In the genomic region with DNA sequence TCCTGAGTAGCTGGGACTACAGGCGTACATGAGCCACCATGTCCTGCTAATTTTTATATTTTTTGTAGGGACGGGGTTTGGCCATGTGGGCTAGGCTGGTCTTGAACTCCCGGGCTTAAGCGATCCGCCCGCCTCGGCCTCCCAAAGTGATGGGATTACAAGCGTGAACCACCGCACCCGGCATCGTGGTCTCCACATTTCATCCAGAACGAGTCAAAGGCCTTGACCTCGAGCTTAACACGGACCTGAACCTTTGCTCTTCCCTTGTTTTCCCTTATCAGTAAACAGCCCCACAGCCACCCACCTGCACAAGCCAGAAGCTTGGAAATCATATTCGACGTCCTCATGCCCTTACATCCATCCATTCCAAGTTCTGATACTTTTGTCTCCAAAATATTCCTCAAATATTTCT, we compare ENCODE assay signal across 8 cellular contexts. TPM values are rescaled to one million over a fixed set of nuclear protein-coding genes. Genes with fewer than 3 reads are reported as not detected.
DNase-seq lines count a peak whose midpoint lies in the region; ATAC-seq and TF ChIP-seq lines count a peak whose summit lies in the region.

No MANE protein-coding gene starts in this region.

- no peaks in the 10 kb centered on the region for H3K9me3 Mint-ChIP-seq in activated T-cell treated with anti-CD3 and anti-CD28 coated beads, Interleukin-2, amount 50 U/mL, for 4 hours
- H3K9me3 Mint-ChIP-seq in activated naive CD8-positive, alpha-beta T cell treated with anti-CD3 and anti-CD28 coated beads, Interleukin-2, amount 50 U/mL, for 24 hours, result no peaks in the 10 kb centered on the region

- H3K27ac Mint-ChIP-seq in activated naive CD8-positive, alpha-beta T cell treated with anti-CD3 and anti-CD28 coated beads, Interleukin-2, amount 50 U/mL, for 24 hours, result peak overlapping the region; percentile 100

- H3K27ac ChIP-seq in left lung (peak overlapping the region; percentile 93 to 96), thoracic aorta (peak overlapping the region in 1 of 2 donors; percentile 94)

- H3K27me3 ChIP-seq in left lung, result no peaks in the 10 kb centered on the region
- no peaks in the 10 kb centered on the region for H3K27me3 ChIP-seq in thoracic aorta (replicated peaks; ENCODE audit: insufficient read depth)

- H3K36me3 ChIP-seq in left lung, result no peaks in the 10 kb centered on the region
- no peaks in the 10 kb centered on the region for H3K36me3 ChIP-seq in thoracic aorta

- H3K4me3 Mint-ChIP-seq in activated T-cell treated with anti-CD3 and anti-CD28 coated beads, Interleukin-2, amount 50 U/mL, for 4 hours, result peak overlapping the region; percentile 99
- peak overlapping the region; percentile 99 for H3K4me3 Mint-ChIP-seq in activated naive CD8-positive, alpha-beta T cell treated with anti-CD3 and anti-CD28 coated beads, Interleukin-2, amount 50 U/mL, for 24 hours

- no peak for TF ChIP-seq CTCF in left lung (IDR thresholded peaks at IDR 0.05)
- no peak for TF ChIP-seq CTCF in thoracic aorta (IDR thresholded peaks at IDR 0.05)

- H3K4me3 ChIP-seq in left lung, result peak overlapping the region; percentile 72 to 93
- peak overlapping the region; percentile 78 for H3K4me3 ChIP-seq in thoracic aorta

- peaks cover 17 to 51% of the 10 kb centered on the region in 2 donors for H3K4me1 ChIP-seq in left lung
- H3K4me1 ChIP-seq in thoracic aorta (ENCODE audit: control insufficient read depth in 1 of 2, low read depth in 2 of 2), result peaks cover 11 to 41% of the 10 kb centered on the region in 2 donors

- no peak for DNase-seq in activated T-cell treated with anti-CD3 and anti-CD28 coated beads, Interleukin-2, amount 50 U/mL, for 4 hours
- DNase-seq in activated T-cell treated with anti-CD3 and anti-CD28 coated beads, Interleukin-2, amount 50 U/mL, for 48 hours, result no peak
- no peak for DNase-seq in activated naive CD8-positive, alpha-beta T cell treated with anti-CD3 and anti-CD28 coated beads, Interleukin-2, amount 50 U/mL, for 24 hours
- DNase-seq in left lung (no peak), thoracic aorta (ENCODE audit: low spot score) (no peak), NOMO-1 treated with DMSO at 0.1 percent for 48 hours (lab: John Stamatoyannopoulos, UW; ENCODE audit: unreplicated experiment) (no peak)
- DNase-seq in activated CD8-positive, alpha-beta memory T cell treated with anti-CD3 and anti-CD28 coated beads, Interleukin-2, amount 50 U/mL, for 48 hours, result no peak

- H3K9me3 ChIP-seq in left lung (no peaks in the 10 kb centered on the region), thoracic aorta (no peaks in the 10 kb centered on the region)

- peaks cover 6% of the 10 kb centered on the region for H3K36me3 Mint-ChIP-seq in activated T-cell treated with anti-CD3 and anti-CD28 coated beads, Interleukin-2, amount 50 U/mL, for 4 hours (ENCODE audit: insufficient read depth)
- peaks cover 15% of the 10 kb centered on the region for H3K36me3 Mint-ChIP-seq in activated naive CD8-positive, alpha-beta T cell treated with anti-CD3 and anti-CD28 coated beads, Interleukin-2, amount 50 U/mL, for 24 hours (ENCODE audit: low read depth)

- no peak for ATAC-seq in activated T-cell treated with anti-CD3 and anti-CD28 coated beads, Interleukin-2, amount 50 U/mL, for 4 hours
- ATAC-seq in activated naive CD8-positive, alpha-beta T cell treated with anti-CD3 and anti-CD28 coated beads, Interleukin-2, amount 50 U/mL, for 24 hours, result no peak
- ATAC-seq in left lung (no peak), thoracic aorta (ENCODE audit: insufficient number of reproducible peaks, low FRiP score, low read depth) (no peak), HG03457 (IDR thresholded peaks at IDR 0.05; ENCODE audit: unreplicated experiment) (no peak)

- no peaks in the 10 kb centered on the region for H3K27me3 Mint-ChIP-seq in activated T-cell treated with anti-CD3 and anti-CD28 coated beads, Interleukin-2, amount 50 U/mL, for 4 hours (ENCODE audit: low read depth)
- peaks cover 2% of the 10 kb centered on the region for H3K27me3 Mint-ChIP-seq in activated naive CD8-positive, alpha-beta T cell treated with anti-CD3 and anti-CD28 coated beads, Interleukin-2, amount 50 U/mL, for 24 hours

- H3K4me1 Mint-ChIP-seq in activated T-cell treated with anti-CD3 and anti-CD28 coated beads, Interleukin-2, amount 50 U/mL, for 4 hours (ENCODE audit: low read depth), result peaks cover 45% of the 10 kb centered on the region
- peaks cover 42% of the 10 kb centered on the region for H3K4me1 Mint-ChIP-seq in activated naive CD8-positive, alpha-beta T cell treated with anti-CD3 and anti-CD28 coated beads, Interleukin-2, amount 50 U/mL, for 24 hours

- intact Hi-C loops in left lung (cut with DNase I), result no loop called here

RNA-seq across cellular contexts. Expression of a gene that starts 1.3 kb away (rescaled TPM):
- 10 to 100 TPM; 34.9 to 44.8 (median 42.2) TPM for total RNA-seq in activated T-cell treated with anti-CD3 and anti-CD28 coated beads, Interleukin-2, amount 50 U/mL, for 4 hours
- total RNA-seq in left lung (10 to 100 TPM; 42.1 to 53.5 TPM), thoracic aorta (10 to 100 TPM; 32.2 to 50.4 TPM)
